ENCODE assay signal across 9 cellular contexts in genomic region chr1:156319664-156320063, GRCh38.
DNase-seq lines count a peak whose midpoint lies in the region; ATAC-seq and TF ChIP-seq lines count a peak whose summit lies in the region.
"Had no signal": no experiment of that assay in that cellular context is flagged by ENCODE, and none has a peak within 500 bp of the region (broad histone marks: within the 10 kb centered on the region; RNA-seq: fewer than 3 reads in every experiment).

No MANE protein-coding gene starts in this region.

- no peak for DNase-seq in AG04449 (ENCODE audit: low read depth, low spot score)
- DNase-seq in glomerular visceral epithelial cell (ENCODE audit: extremely low spot score), result peak; percentile 43
- no peak for DNase-seq in central memory CD4-positive, alpha-beta T cell
- DNase-seq: activated naive CD8-positive, alpha-beta T cell treated with anti-CD3 and anti-CD28 coated beads, Interleukin-2, amount 10 ng/mL, durations not matched to agents 7 days and 5 days had no signal

- H3K4me3 ChIP-seq in AG04449 (ENCODE audit: low read depth, low read length), result no peak overlapping the region

- CTCF ChIA-PET in AG04449 (lab: Yijun Ruan, JAX), result interaction anchor here (0.8 to 5.2 kb wide), 30 partner anchors 10 to 229 kb away, joined by 3 to 78 read pairs (median 5); partner anchors contain the start of genes CCT3, SMG5, TMEM79 and TSACC

- POLR2A ChIA-PET in AG04449 (lab: Yijun Ruan, JAX), result interaction anchor here (1.0 kb wide), 1 partner anchor 18 kb away, joined by 3 read pairs; the partner anchor contains the start of genes CCT3 and TSACC

- TF ChIP-seq CTCF in AG04449 (IDR thresholded peaks at IDR 0.05; ENCODE audit: insufficient read depth, low read length, missing control alignments), result peak; percentile 23
- peak; percentile 44; the same call in 1 of the 3 replicates for TF ChIP-seq CTCF in GM12872 (IDR thresholded peaks at IDR 0.05; ENCODE audit: insufficient read depth, low read depth, low read length)

- peak; percentile 56 for ATAC-seq in SK-N-SH treated with all-trans-retinoic acid at 6 μM for 48 hours
- no peak for ATAC-seq in GM21526 (IDR thresholded peaks at IDR 0.05; ENCODE audit: low FRiP score, unreplicated experiment)
- ATAC-seq in GM19455 (IDR thresholded peaks at IDR 0.05; ENCODE audit: unreplicated experiment), result no peak
- no peak for ATAC-seq in GM21619 (IDR thresholded peaks at IDR 0.05; ENCODE audit: unreplicated experiment)

TF ChIP-seq in SK-N-SH treated with all-trans-retinoic acid at 6 μM for 48 hours, 23 proteins besides CTCF, POLR2A, EP300 and RAD21:
- TF ChIP-seq ZNF70 (CRISPR knock-in tag; IDR thresholded peaks at IDR 0.05), result no peak
- no peak for TF ChIP-seq ZFP3 (CRISPR knock-in tag; IDR thresholded peaks at IDR 0.05)
- TF ChIP-seq OSR1 (CRISPR knock-in tag; IDR thresholded peaks at IDR 0.05), result no peak
- no peak for TF ChIP-seq POU6F1 (CRISPR knock-in tag; IDR thresholded peaks at IDR 0.05; ENCODE audit: borderline replicate concordance, low read depth)
- no peak for TF ChIP-seq ESRRG (CRISPR knock-in tag; IDR thresholded peaks at IDR 0.05)
- no peak for TF ChIP-seq ZFP30 (CRISPR knock-in tag; IDR thresholded peaks at IDR 0.05)
- no peak for TF ChIP-seq BACH2 (CRISPR knock-in tag; IDR thresholded peaks at IDR 0.05; ENCODE audit: borderline replicate concordance)
- TF ChIP-seq CSRNP3 (CRISPR knock-in tag; IDR thresholded peaks at IDR 0.05), result no peak
- no peak for TF ChIP-seq PPARA (CRISPR knock-in tag; IDR thresholded peaks at IDR 0.05; ENCODE audit: borderline replicate concordance)
- no peak for TF ChIP-seq GLIS3 (CRISPR knock-in tag; IDR thresholded peaks at IDR 0.05)
- TF ChIP-seq SNAI2 (CRISPR knock-in tag; IDR thresholded peaks at IDR 0.05), result no peak
- no peak for TF ChIP-seq TCF4 (CRISPR knock-in tag; IDR thresholded peaks at IDR 0.05; ENCODE audit: borderline replicate concordance)
- no peak for TF ChIP-seq TOX (CRISPR knock-in tag; IDR thresholded peaks at IDR 0.05; ENCODE audit: borderline replicate concordance)
- TF ChIP-seq CSDC2 (CRISPR knock-in tag; IDR thresholded peaks at IDR 0.05), result no peak
- TF ChIP-seq ZC3H10 (CRISPR knock-in tag; IDR thresholded peaks at IDR 0.05), result no peak
- no peak for TF ChIP-seq PATZ1 (CRISPR knock-in tag; IDR thresholded peaks at IDR 0.05; ENCODE audit: borderline replicate concordance)
